1 cellular context compared by ENCODE assay signal in genomic region chr6:73028124-73028766, GRCh38.
TF ChIP-seq lines count a peak whose summit lies in the region.

No MANE protein-coding gene starts in this region.

TF ChIP-seq in GM23338, 12 proteins besides CTCF, POLR2A, EP300 and RAD21 (continued from another document):
- TF ChIP-seq, protein P1, sequence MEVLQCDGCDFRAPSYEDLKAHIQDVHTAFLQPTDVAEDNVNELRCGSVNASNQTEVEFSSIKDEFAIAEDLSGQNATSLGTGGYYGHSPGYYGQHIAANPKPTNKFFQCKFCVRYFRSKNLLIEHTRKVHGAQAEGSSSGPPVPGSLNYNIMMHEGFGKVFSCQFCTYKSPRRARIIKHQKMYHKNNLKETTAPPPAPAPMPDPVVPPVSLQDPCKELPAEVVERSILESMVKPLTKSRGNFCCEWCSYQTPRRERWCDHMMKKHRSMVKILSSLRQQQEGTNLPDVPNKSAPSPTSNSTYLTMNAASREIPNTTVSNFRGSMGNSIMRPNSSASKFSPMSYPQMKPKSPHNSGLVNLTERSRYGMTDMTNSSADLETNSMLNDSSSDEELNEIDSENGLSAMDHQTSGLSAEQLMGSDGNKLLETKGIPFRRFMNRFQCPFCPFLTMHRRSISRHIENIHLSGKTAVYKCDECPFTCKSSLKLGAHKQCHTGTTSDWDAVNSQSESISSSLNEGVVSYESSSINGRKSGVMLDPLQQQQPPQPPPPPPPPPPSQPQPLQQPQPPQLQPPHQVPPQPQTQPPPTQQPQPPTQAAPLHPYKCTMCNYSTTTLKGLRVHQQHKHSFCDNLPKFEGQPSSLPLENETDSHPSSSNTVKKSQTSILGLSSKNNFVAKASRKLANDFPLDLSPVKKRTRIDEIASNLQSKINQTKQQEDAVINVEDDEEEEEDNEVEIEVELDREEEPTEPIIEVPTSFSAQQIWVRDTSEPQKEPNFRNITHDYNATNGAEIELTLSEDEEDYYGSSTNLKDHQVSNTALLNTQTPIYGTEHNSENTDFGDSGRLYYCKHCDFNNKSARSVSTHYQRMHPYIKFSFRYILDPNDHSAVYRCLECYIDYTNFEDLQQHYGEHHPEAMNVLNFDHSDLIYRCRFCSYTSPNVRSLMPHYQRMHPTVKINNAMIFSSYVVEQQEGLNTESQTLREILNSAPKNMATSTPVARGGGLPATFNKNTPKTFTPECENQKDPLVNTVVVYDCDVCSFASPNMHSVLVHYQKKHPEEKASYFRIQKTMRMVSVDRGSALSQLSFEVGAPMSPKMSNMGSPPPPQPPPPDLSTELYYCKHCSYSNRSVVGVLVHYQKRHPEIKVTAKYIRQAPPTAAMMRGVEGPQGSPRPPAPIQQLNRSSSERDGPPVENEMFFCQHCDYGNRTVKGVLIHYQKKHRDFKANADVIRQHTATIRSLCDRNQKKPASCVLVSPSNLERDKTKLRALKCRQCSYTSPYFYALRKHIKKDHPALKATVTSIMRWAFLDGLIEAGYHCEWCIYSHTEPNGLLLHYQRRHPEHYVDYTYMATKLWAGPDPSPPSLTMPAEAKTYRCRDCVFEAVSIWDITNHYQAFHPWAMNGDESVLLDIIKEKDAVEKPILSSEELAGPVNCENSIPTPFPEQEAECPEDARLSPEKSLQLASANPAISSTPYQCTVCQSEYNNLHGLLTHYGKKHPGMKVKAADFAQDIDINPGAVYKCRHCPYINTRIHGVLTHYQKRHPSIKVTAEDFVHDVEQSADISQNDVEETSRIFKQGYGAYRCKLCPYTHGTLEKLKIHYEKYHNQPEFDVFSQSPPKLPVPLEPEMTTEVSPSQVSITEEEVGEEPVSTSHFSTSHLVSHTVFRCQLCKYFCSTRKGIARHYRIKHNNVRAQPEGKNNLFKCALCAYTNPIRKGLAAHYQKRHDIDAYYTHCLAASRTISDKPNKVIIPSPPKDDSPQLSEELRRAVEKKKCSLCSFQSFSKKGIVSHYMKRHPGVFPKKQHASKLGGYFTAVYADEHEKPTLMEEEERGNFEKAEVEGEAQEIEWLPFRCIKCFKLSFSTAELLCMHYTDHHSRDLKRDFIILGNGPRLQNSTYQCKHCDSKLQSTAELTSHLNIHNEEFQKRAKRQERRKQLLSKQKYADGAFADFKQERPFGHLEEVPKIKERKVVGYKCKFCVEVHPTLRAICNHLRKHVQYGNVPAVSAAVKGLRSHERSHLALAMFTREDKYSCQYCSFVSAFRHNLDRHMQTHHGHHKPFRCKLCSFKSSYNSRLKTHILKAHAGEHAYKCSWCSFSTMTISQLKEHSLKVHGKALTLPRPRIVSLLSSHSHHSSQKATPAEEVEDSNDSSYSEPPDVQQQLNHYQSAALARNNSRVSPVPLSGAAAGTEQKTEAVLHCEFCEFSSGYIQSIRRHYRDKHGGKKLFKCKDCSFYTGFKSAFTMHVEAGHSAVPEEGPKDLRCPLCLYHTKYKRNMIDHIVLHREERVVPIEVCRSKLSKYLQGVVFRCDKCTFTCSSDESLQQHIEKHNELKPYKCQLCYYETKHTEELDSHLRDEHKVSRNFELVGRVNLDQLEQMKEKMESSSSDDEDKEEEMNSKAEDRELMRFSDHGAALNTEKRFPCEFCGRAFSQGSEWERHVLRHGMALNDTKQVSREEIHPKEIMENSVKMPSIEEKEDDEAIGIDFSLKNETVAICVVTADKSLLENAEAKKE (CRISPR knock-in tag; IDR thresholded peaks at IDR 0.05), result no peak
- TF ChIP-seq STAT1 (IDR thresholded peaks at IDR 0.05; ENCODE audit: unreplicated experiment), result no peak
- no peak for TF ChIP-seq JUNB (IDR thresholded peaks at IDR 0.05; ENCODE audit: unreplicated experiment)
